Comparison of ENCODE assay signal across 8 cellular contexts in genomic region chr16:30417447-30418349, GRCh38. TPM values are rescaled to one million over a fixed set of nuclear protein-coding genes. Genes with fewer than 3 reads are reported as not detected.
DNase-seq lines count a peak whose midpoint lies in the region; ATAC-seq and TF ChIP-seq lines count a peak whose summit lies in the region.

No MANE protein-coding gene starts in this region.

- CTCF ChIA-PET in BJ (lab: Yijun Ruan, JAX): interaction anchor here (0.9 to 1.7 kb wide), 4 partner anchors 8 to 326 kb away, joined by 3 to 9 read pairs (median 4); partner anchors contain the start of genes DCTPP1 and TBX6

- no peaks in the 10 kb centered on the region for H3K9me3 Mint-ChIP-seq in activated T-cell treated with anti-CD3 and anti-CD28 coated beads, Interleukin-2, amount 50 U/mL, for 4 hours

- H3K4me3 Mint-ChIP-seq in activated T-cell treated with anti-CD3 and anti-CD28 coated beads, Interleukin-2, amount 50 U/mL, for 4 hours: peak overlapping the region; percentile 65

- peak; percentile 65 for DNase-seq in BJ (ENCODE audit: low read depth)
- peak; percentile 87 for DNase-seq in GM19238 (ENCODE audit: insufficient read length, low spot score)
- DNase-seq in NOMO-1 treated with dmso at 0.1 percent for 144 hours (lab: John Stamatoyannopoulos, UW; ENCODE audit: unreplicated experiment): peak; percentile 84
- DNase-seq in activated T-cell treated with anti-CD3 and anti-CD28 coated beads, Interleukin-2, amount 50 U/mL, for 4 hours: peak; percentile 84
- no peak for DNase-seq in esophagus muscularis mucosa (ENCODE audit: extremely low spot score)
- DNase-seq in stimulated activated CD8-positive, alpha-beta memory T cell treated with anti-CD3 and anti-CD28 coated beads, Interleukin-7, amount 100 ng/mL, for 24 hours (ENCODE audit: low read depth): peak; percentile 65

- H3K27me3 ChIP-seq in BJ (ENCODE audit: control insufficient read depth, insufficient read depth, low read length) (no peaks in the 10 kb centered on the region), esophagus muscularis mucosa (no peaks in the 10 kb centered on the region), muscle layer of duodenum (ENCODE audit: low read depth, low read length) (no peaks in the 10 kb centered on the region)

- ATAC-seq in HG03442 (IDR thresholded peaks at IDR 0.05; ENCODE audit: unreplicated experiment): peak; percentile 80
- peak; percentile 83 to 92 for ATAC-seq in activated T-cell treated with anti-CD3 and anti-CD28 coated beads, Interleukin-2, amount 50 U/mL, for 4 hours

- under 1% methylated on average over 22 of the region's 142 CpGs for WGBS in esophagus muscularis mucosa

- peak overlapping the region; percentile 53 for H3K4me3 ChIP-seq in BJ (ENCODE audit: low read depth, low read length)
- H3K4me3 ChIP-seq in esophagus muscularis mucosa: peak overlapping the region; percentile 63 to 69 (median 66)
- peak overlapping the region; percentile 37 to 77 for H3K4me3 ChIP-seq in muscle layer of duodenum (ENCODE audit: low read depth in 1 of 2, low read length in 2 of 2)

- intact Hi-C loops in esophagus muscularis mucosa (cut with DNase I): no loop called here

- POLR2A ChIA-PET in BJ (lab: Charles Lee): interaction anchor here (0.7 to 1.1 kb wide), 2 partner anchors 10 to 67 kb away, joined by 3 read pairs; partner anchors contain the start of gene ZNF771

- peaks cover 19% of the 10 kb centered on the region for H3K4me1 Mint-ChIP-seq in activated T-cell treated with anti-CD3 and anti-CD28 coated beads, Interleukin-2, amount 50 U/mL, for 4 hours (ENCODE audit: low read depth)

- H3K27me3 Mint-ChIP-seq in activated T-cell treated with anti-CD3 and anti-CD28 coated beads, Interleukin-2, amount 50 U/mL, for 4 hours (ENCODE audit: low read depth): no peaks in the 10 kb centered on the region

- peaks cover 3% of the 10 kb centered on the region; the same call in 1 of the 2 replicates for H3K36me3 ChIP-seq in BJ (ENCODE audit: control insufficient read depth, insufficient read depth, low read length)
- H3K36me3 ChIP-seq in esophagus muscularis mucosa: peaks cover 0 to 44% (median 26%) of the 10 kb centered on the region in 4 donors
- H3K36me3 ChIP-seq in muscle layer of duodenum (ENCODE audit: control insufficient read depth in 1 of 2, insufficient read depth in 2 of 2, low read length in 2 of 2): peaks cover 0 to 11% of the 10 kb centered on the region in 2 donors

- peak; percentile 22; the same call in 1 of the 2 replicates for TF ChIP-seq CTCF in BJ (IDR thresholded peaks at IDR 0.05; ENCODE audit: insufficient read depth, low read depth, low read length)
- peak; percentile 24 to 30 (median 24) for TF ChIP-seq CTCF in esophagus muscularis mucosa (IDR thresholded peaks at IDR 0.05)

- peaks cover 28% of the 10 kb centered on the region for H3K36me3 Mint-ChIP-seq in activated T-cell treated with anti-CD3 and anti-CD28 coated beads, Interleukin-2, amount 50 U/mL, for 4 hours (ENCODE audit: insufficient read depth)

- H3K9me3 ChIP-seq in esophagus muscularis mucosa (no peaks in the 10 kb centered on the region), muscle layer of duodenum (ENCODE audit: control insufficient read depth in 1 of 2, low read length in 2 of 2) (no peaks in the 10 kb centered on the region)

- no peak for TF ChIP-seq EP300 in esophagus muscularis mucosa (IDR thresholded peaks at IDR 0.05)

- H3K4me1 ChIP-seq in esophagus muscularis mucosa (peaks cover 4 to 19% (median 18%) of the 10 kb centered on the region in 4 donors), muscle layer of duodenum (ENCODE audit: control insufficient read depth in 1 of 2, insufficient read depth in 2 of 2, low read length in 2 of 2) (peaks cover 0 to 5% of the 10 kb centered on the region in 2 donors)

- no peak for TF ChIP-seq POLR2A in esophagus muscularis mucosa (IDR thresholded peaks at IDR 0.05; ENCODE audit: low read depth)

- peak overlapping the region; percentile 82 to 90 (median 86) for H3K27ac ChIP-seq in esophagus muscularis mucosa (replicated peaks in 1 of 4)
- H3K27ac ChIP-seq in muscle layer of duodenum (ENCODE audit: low read length): no peak overlapping the region

RNA-seq across cellular contexts. Expression of gene ZNF771, which starts 10.3 kb away (rescaled TPM):
- polyA plus RNA-seq in BJ (2011; rRNA removed): 6.8 and 7.9 TPM in 2 replicates
- polyA minus RNA-seq in BJ (2011; rRNA and poly(A)+ RNA removed): 2.1 and 4.3 TPM in 2 replicates
- total RNA-seq in activated T-cell treated with anti-CD3 and anti-CD28 coated beads, Interleukin-2, amount 50 U/mL, for 4 hours: 1 to 10 TPM; 7.1 to 9.8 (median 9.4) TPM
- 10 to 100 TPM; 20.1 to 25.3 (median 22.7) TPM for total RNA-seq in esophagus muscularis mucosa

RNA-seq across cellular contexts. Expression of gene DCTPP1, which starts 12.1 kb away (rescaled TPM):
- 27.5 and 33.9 TPM in 2 replicates for polyA plus RNA-seq in BJ (2011; rRNA removed)
- polyA minus RNA-seq in BJ (2011; rRNA and poly(A)+ RNA removed): 7.9 and 17.3 TPM in 2 replicates
- total RNA-seq in activated T-cell treated with anti-CD3 and anti-CD28 coated beads, Interleukin-2, amount 50 U/mL, for 4 hours: 100 to 1,000 TPM; 226 to 283 (median 250) TPM
- 10 to 100 TPM; 11.1 to 21.7 (median 14.1) TPM for total RNA-seq in esophagus muscularis mucosa

RNA-seq across cellular contexts. Expression of gene ZNF48, which starts 22.5 kb away (rescaled TPM):
- 2.8 and 4.6 TPM in 2 replicates for polyA plus RNA-seq in BJ (2011; rRNA removed)
- polyA minus RNA-seq in BJ (2011; rRNA and poly(A)+ RNA removed): 2.6 and 5.3 TPM in 2 replicates
- total RNA-seq in activated T-cell treated with anti-CD3 and anti-CD28 coated beads, Interleukin-2, amount 50 U/mL, for 4 hours: 10 to 100 TPM; 18.0 to 19.2 (median 18.1) TPM
- total RNA-seq in esophagus muscularis mucosa: 10 to 100 TPM in 3 of 4 donors, 1 to 10 TPM in 1; 8.3 to 17.6 (median 12.8) TPM

RNA-seq across cellular contexts. Expression of gene SEPHS2, which starts 28.0 kb away (rescaled TPM):
- 44.4 and 50.3 TPM in 2 replicates for polyA plus RNA-seq in BJ (2011; rRNA removed)
- 17.3 and 24.1 TPM in 2 replicates for polyA minus RNA-seq in BJ (2011; rRNA and poly(A)+ RNA removed)
- total RNA-seq in activated T-cell treated with anti-CD3 and anti-CD28 coated beads, Interleukin-2, amount 50 U/mL, for 4 hours: 10 to 100 TPM; 64.5 to 69.1 (median 67.1) TPM
- 10 to 100 TPM; 26.5 to 37.6 (median 33.8) TPM for total RNA-seq in esophagus muscularis mucosa

RNA-seq across cellular contexts. Expression of gene SEPTIN1, which starts 35.3 kb away (rescaled TPM):
- 0.17 and 0.22 TPM in 2 replicates for polyA plus RNA-seq in BJ (2011; rRNA removed)
- not detected in 2 replicates for polyA minus RNA-seq in BJ (2011; rRNA and poly(A)+ RNA removed)
- 100 to 1,000 TPM; 133 to 164 (median 152) TPM for total RNA-seq in activated T-cell treated with anti-CD3 and anti-CD28 coated beads, Interleukin-2, amount 50 U/mL, for 4 hours
- 1 to 10 TPM in 2 of 4 donors, under 1 TPM in 2; 0.86 to 2.5 (median 1.4) TPM for total RNA-seq in esophagus muscularis mucosa

Comparison
In these comparisons a context has a peak if more than half of its experiments do, and no peak if none do; other contexts are left out.
1. RNA of gene DCTPP1, which starts 12.1 kb away (total RNA-seq): 226 to 283 TPM in activated T-cell treated with anti-CD3 and anti-CD28 coated beads, Interleukin-2, amount 50 U/mL, for 4 hours; 11.1 to 21.7 TPM in esophagus muscularis mucosa; every median in the first group is over 10 times any median in the second.
2. Peak in every context shown above with its lines, with median percentiles within 50 percentile points of each other: H3K4me3 ChIP-seq.